Comparison of ENCODE assay signal across 8 cellular contexts in genomic region chr15:22838292-22839042, GRCh38. TPM values are rescaled to one million over a fixed set of nuclear protein-coding genes. Genes with fewer than 3 reads are reported as not detected.
DNase-seq lines count a peak whose midpoint lies in the region; ATAC-seq and TF ChIP-seq lines count a peak whose summit lies in the region.

TSS of gene NIPA2 (plus strand) at chr15:22838666. CDS start at chr15:22851732, 13,066 bp downstream.

- ATAC-seq in HG02870 (IDR thresholded peaks at IDR 0.05; ENCODE audit: unreplicated experiment) (peak; percentile 73), heart right ventricle (peak; percentile 99 to 100 (median 99)), upper lobe of right lung (peak; percentile 99)

- H3K4me3 ChIP-seq in heart right ventricle (peak within 1 kb of the TSS; percentile 53 to 96 (median 86)), upper lobe of right lung (peak within 1 kb of the TSS; percentile 70)

- peaks cover 0 to 26% (median 0%) of the 10 kb centered on the region in 9 donors for H3K36me3 ChIP-seq in heart right ventricle
- H3K36me3 ChIP-seq in upper lobe of right lung = peaks cover 10% of the 10 kb centered on the region

- WGBS in heart right ventricle, 2 donors = 0 to 1% methylated on average over 79 to 83 of the region's 83 CpGs

- in situ Hi-C loops in GM13976 (cut with MboI; ENCODE audit: low sequenced_read_pairs, unreplicated experiment) = no loop called here

- intact Hi-C loops in T-helper 1 cell treated with Interleukin-12 subunit alpha and Interleukin-12 subunit beta and Interleukin-4 antibody, amounts not matched to agents 30 ng/mL and 1 ng/mL, for 36 hours (cut with micrococcal nuclease) = loop anchor here (1.0 to 2.0 kb wide), 2 partner anchors 52 to 200 kb away; partner anchors contain the start of genes NIPA1 and TUBGCP5
- intact Hi-C loops in heart right ventricle (cut with DNase I) = loop anchor here in 5 of 10 donors (1.0 to 10.0 kb wide), 6 partner anchors 51 to 196 kb away; partner anchors contain the start of genes NIPA1 (in 5 of the 5), CYFIP1 (in 1 of the 5) and TUBGCP5 (in 1 of the 5)
- intact Hi-C loops in posterior vena cava (cut with DNase I) = no loop called here
- intact Hi-C loops in upper lobe of right lung (cut with DNase I) = no loop called here

- peak; percentile 98 for DNase-seq in GM13976 (ENCODE audit: low spot score)
- peak; percentile 87 for DNase-seq in NCI-H146 treated with DMSO at 0.1 percent for 48 hours (lab: John Stamatoyannopoulos, UW; ENCODE audit: unreplicated experiment)
- DNase-seq in amniotic epithelial cell (ENCODE audit: low read depth) = peak; percentile 94
- DNase-seq in heart right ventricle = peak; percentile 98 to 99
- peak; percentile 100 for DNase-seq in posterior vena cava (ENCODE audit: low spot score)
- peak; percentile 99 for DNase-seq in upper lobe of right lung

- H3K27ac ChIP-seq in heart right ventricle (peak within 1 kb of the TSS; percentile 79 to 99 (median 96)), upper lobe of right lung (peak within 1 kb of the TSS; percentile 94)

- H3K27me3 ChIP-seq in heart right ventricle (no peaks in the 10 kb centered on the region), upper lobe of right lung (no peaks in the 10 kb centered on the region)

- TF ChIP-seq CTCF in GM13976 (IDR thresholded peaks at IDR 0.05; ENCODE audit: borderline replicate concordance, control extremely low read depth, extremely low read depth, insufficient read depth, missing control alignments) (no peak), heart right ventricle (IDR thresholded peaks at IDR 0.05) (peak in 2 of 9 donors; percentile 21 to 22), upper lobe of right lung (IDR thresholded peaks at IDR 0.05) (no peak)

- peaks cover 0 to 32% (median 22%) of the 10 kb centered on the region in 9 donors for H3K4me1 ChIP-seq in heart right ventricle
- peaks cover 17% of the 10 kb centered on the region for H3K4me1 ChIP-seq in upper lobe of right lung

- no peaks in the 10 kb centered on the region for H3K9me3 ChIP-seq in heart right ventricle
- H3K9me3 ChIP-seq in upper lobe of right lung = no peaks in the 10 kb centered on the region

RNA-seq across cellular contexts. Expression of gene NIPA2, which starts in this region (rescaled TPM):
- 50.4 and 51.0 TPM in 2 replicates for total RNA-seq in T-helper 1 cell treated with Interleukin-12 subunit alpha and Interleukin-12 subunit beta and Interleukin-4 antibody, amounts not matched to agents 30 ng/mL and 1 ng/mL, for 36 hours
- total RNA-seq in heart right ventricle (10 to 100 TPM; 16.3 to 30.3 (median 19.3) TPM), posterior vena cava (10 to 100 TPM; 26.9 to 27.9 TPM), upper lobe of right lung (46.2 TPM)
- 10 to 100 TPM in 1 of 2 donors, 1 to 10 TPM in 1; 4.7 to 24.6 TPM for polyA plus RNA-seq in heart right ventricle

Comparison
In these comparisons a context has a peak if more than half of its experiments do, and no peak if none do; other contexts are left out.
1. Peak in every context shown above with its lines: DNase-seq, ATAC-seq, H3K4me3 ChIP-seq and H3K27ac ChIP-seq.